In the genomic region with DNA sequence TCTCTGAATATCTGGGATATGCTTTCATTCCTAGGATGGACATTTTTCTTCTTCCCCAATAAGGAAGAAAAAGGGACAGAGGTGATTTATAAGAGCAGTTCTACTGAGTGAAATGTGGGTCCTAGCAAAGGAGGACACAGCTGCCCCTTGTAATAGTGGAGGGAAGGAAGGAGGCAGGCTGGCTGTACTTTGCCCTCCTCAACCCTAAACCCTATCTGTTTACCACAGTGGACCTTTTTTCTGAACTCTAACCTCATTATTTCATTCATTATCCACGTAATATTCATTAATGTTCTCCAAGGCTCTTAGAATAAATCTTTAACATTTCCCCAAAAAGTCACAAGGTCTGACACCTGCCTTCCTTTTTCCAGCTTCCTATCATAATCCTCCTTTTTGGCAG, we compare ENCODE assay signal across 2 cellular contexts.
TF ChIP-seq lines count a peak whose summit lies in the region.

No MANE protein-coding gene starts in this region.

TF ChIP-seq in liver, 16 proteins besides CTCF, POLR2A, EP300 and RAD21:
- TF ChIP-seq SP1 (IDR thresholded peaks at IDR 0.05) = no peak
- TF ChIP-seq JUND (IDR thresholded peaks at IDR 0.05) = no peak
- no peak for TF ChIP-seq FOXA1 (IDR thresholded peaks at IDR 0.05)
- TF ChIP-seq HNF4A (conservative IDR thresholded peaks at IDR 0.05) = peak; percentile 57 to 58
- TF ChIP-seq RXRA (IDR thresholded peaks at IDR 0.05) = no peak
- TF ChIP-seq GABPA (IDR thresholded peaks at IDR 0.05 in 1 of 2, conservative IDR thresholded peaks at IDR 0.05 in 1 of 2) = no peak
- TF ChIP-seq, protein P1, sequence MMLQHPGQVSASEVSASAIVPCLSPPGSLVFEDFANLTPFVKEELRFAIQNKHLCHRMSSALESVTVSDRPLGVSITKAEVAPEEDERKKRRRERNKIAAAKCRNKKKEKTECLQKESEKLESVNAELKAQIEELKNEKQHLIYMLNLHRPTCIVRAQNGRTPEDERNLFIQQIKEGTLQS (IDR thresholded peaks at IDR 0.05) = no peak
- TF ChIP-seq NR2F2 (IDR thresholded peaks at IDR 0.05) = no peak
TF ChIP-seq in liver: peak in this region for 1.

TF ChIP-seq in HepG2, 621 proteins besides CTCF, POLR2A, EP300 and RAD21:
- TF ChIP-seq ZNF121 (CRISPR knock-in tag; IDR thresholded peaks at IDR 0.05) = no peak
